9 cellular contexts compared by ENCODE assay signal in the genomic region with DNA sequence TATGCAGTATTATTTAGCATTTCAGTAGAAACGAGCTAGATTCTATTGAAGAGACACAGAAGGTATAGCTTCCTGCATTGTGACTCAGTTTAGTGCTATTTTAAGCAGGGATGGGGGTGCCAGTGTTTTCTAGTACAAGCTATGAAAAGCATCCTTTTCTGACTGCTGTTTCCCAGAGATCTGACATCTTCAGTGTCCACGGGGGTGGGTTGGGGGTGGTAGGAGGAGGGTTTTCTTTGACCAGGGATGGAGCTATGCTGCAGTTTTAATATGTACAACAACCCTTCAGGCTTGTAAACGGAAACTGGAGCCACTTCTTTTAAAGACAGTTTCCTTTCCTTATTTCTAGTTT. TPM values are rescaled to one million over a fixed set of nuclear protein-coding genes. Genes with fewer than 3 reads are reported as not detected.
A peak's percentile ranks its signal among the peaks of the same experiment; 100 is the strongest.
DNase-seq lines count a peak whose midpoint lies in the region; ATAC-seq and TF ChIP-seq lines count a peak whose summit lies in the region.
"Had no signal": no experiment of that assay in that cellular context is flagged by ENCODE, and none has a peak within 500 bp of the region (broad histone marks: within the 10 kb centered on the region; RNA-seq: fewer than 3 reads in every experiment).

No MANE protein-coding gene starts in this region.

- no peaks in the 10 kb centered on the region for H3K4me1 ChIP-seq in endodermal cell (ENCODE audit: control insufficient read depth, insufficient read depth, low read length)

- peak; percentile 55 for DNase-seq in AG08396 (ENCODE audit: low spot score)
- DNase-seq in KBM-7, result peak; percentile 57
- DNase-seq in endodermal cell, result no peak
- peak in 31 of 56 donors; percentile 4 to 52 (median 21) for DNase-seq in nucleus accumbens (lab: John Stamatoyannopoulos, UW)
- DNase-seq in GF-D8 (lab: John Stamatoyannopoulos, UW), result no peak
- no peak for DNase-seq in natural killer cell treated with Interleukin-12 subunit alpha and Interleukin-12 subunit beta and Interleukin-15 and Interleukin-18, amount 100 ng/mL, for 72 hours (ENCODE audit: low spot score)
- no peak for DNase-seq in type B pancreatic cell (ENCODE audit: extremely low spot score, unreplicated experiment)
- no peak for DNase-seq in T-cell

- TF ChIP-seq CTCF in endodermal cell (conservative IDR thresholded peaks at IDR 0.05) (no peak), type B pancreatic cell (conservative IDR thresholded peaks at IDR 0.05) (no peak)

- H3K27me3 ChIP-seq in endodermal cell (ENCODE audit: control insufficient read depth, insufficient read depth, low read length, poor library complexity, severe bottlenecking), result peaks cover 41% of the 10 kb centered on the region

- H3K4me3 Mint-ChIP-seq in endodermal cell (no peak overlapping the region), type B pancreatic cell (no peak overlapping the region), T-cell (no peak overlapping the region)
- no peak overlapping the region for H3K4me3 Mint-ChIP-seq in natural killer cell treated with Interleukin-12 subunit alpha and Interleukin-12 subunit beta and Interleukin-15 and Interleukin-18, amount 100 ng/mL, for 72 hours
- H3K4me3 Mint-ChIP-seq: nephron had no signal

- ATAC-seq in natural killer cell treated with Interleukin-12 subunit alpha and Interleukin-12 subunit beta and Interleukin-15 and Interleukin-18, amount 100 ng/mL, for 72 hours, result no peak
- no peak for ATAC-seq in T-cell (replicated peaks in 1 of 4)

- peak overlapping the region; percentile 95 for H3K4me3 ChIP-seq in endodermal cell (ENCODE audit: low read length)

- in situ Hi-C loops in KBM-7 (cut with MboI; ENCODE audit: low pct_unique_long_range_greater_than_20kb, low sequenced_read_pairs), result no loop called here

- H3K9me3 Mint-ChIP-seq in endodermal cell, result no peaks in the 10 kb centered on the region
- H3K9me3 Mint-ChIP-seq in natural killer cell treated with Interleukin-12 subunit alpha and Interleukin-12 subunit beta and Interleukin-15 and Interleukin-18, amount 100 ng/mL, for 72 hours, result no peaks in the 10 kb centered on the region
- no peaks in the 10 kb centered on the region for H3K9me3 Mint-ChIP-seq in type B pancreatic cell
- H3K9me3 Mint-ChIP-seq in T-cell, result no peaks in the 10 kb centered on the region
- H3K9me3 Mint-ChIP-seq: nephron had no signal

- no peaks in the 10 kb centered on the region for H3K9me3 ChIP-seq in endodermal cell (ENCODE audit: control insufficient read depth, low read length)

- POLR2A ChIA-PET in T-cell (lab: Charles Lee), result interaction anchor here in 1 of 2 donors (0.6 kb wide), 1 partner anchor 1180 kb away, joined by 3 read pairs; no protein-coding TSS in a partner anchor

- no peaks in the 10 kb centered on the region for H3K36me3 ChIP-seq in endodermal cell (ENCODE audit: control insufficient read depth, insufficient read depth, low read length)

- H3K36me3 Mint-ChIP-seq in endodermal cell (ENCODE audit: low read depth) (no peaks in the 10 kb centered on the region), type B pancreatic cell (no peaks in the 10 kb centered on the region), T-cell (no peaks in the 10 kb centered on the region)
- H3K36me3 Mint-ChIP-seq in natural killer cell treated with Interleukin-12 subunit alpha and Interleukin-12 subunit beta and Interleukin-15 and Interleukin-18, amount 100 ng/mL, for 72 hours, result no peaks in the 10 kb centered on the region

- CTCF ChIA-PET in T-cell (lab: Charles Lee), result interaction anchor here in 1 of 2 donors (0.7 kb wide), 1 partner anchor 199 kb away, joined by 4 read pairs; no protein-coding TSS in a partner anchor

- H3K27ac ChIP-seq in endodermal cell (ENCODE audit: low read depth, low read length), result no peak overlapping the region

- no peak overlapping the region for H3K27ac Mint-ChIP-seq in endodermal cell
- no peak overlapping the region for H3K27ac Mint-ChIP-seq in natural killer cell treated with Interleukin-12 subunit alpha and Interleukin-12 subunit beta and Interleukin-15 and Interleukin-18, amount 100 ng/mL, for 72 hours
- no peak overlapping the region for H3K27ac Mint-ChIP-seq in type B pancreatic cell
- no peak overlapping the region for H3K27ac Mint-ChIP-seq in T-cell
- H3K27ac Mint-ChIP-seq: nephron had no signal

- H3K9ac ChIP-seq in endodermal cell (ENCODE audit: extremely low read depth, low read length, poor library complexity, severe bottlenecking), result no peak overlapping the region

- peaks cover 6% of the 10 kb centered on the region for H3K4me1 Mint-ChIP-seq in endodermal cell
- H3K4me1 Mint-ChIP-seq in natural killer cell treated with Interleukin-12 subunit alpha and Interleukin-12 subunit beta and Interleukin-15 and Interleukin-18, amount 100 ng/mL, for 72 hours (ENCODE audit: low read depth in 2 of 2), result peaks cover 15 to 16% of the 10 kb centered on the region in 2 donors
- H3K4me1 Mint-ChIP-seq in type B pancreatic cell (ENCODE audit: unreplicated experiment), result peaks cover 7% of the 10 kb centered on the region
- H3K4me1 Mint-ChIP-seq in T-cell, result peaks cover 15 to 18% (median 17%) of the 10 kb centered on the region in 3 donors

- peaks cover 33% of the 10 kb centered on the region for H3K27me3 Mint-ChIP-seq in endodermal cell (ENCODE audit: insufficient read depth)
- peaks cover 5 to 16% of the 10 kb centered on the region in 2 donors for H3K27me3 Mint-ChIP-seq in natural killer cell treated with Interleukin-12 subunit alpha and Interleukin-12 subunit beta and Interleukin-15 and Interleukin-18, amount 100 ng/mL, for 72 hours
- H3K27me3 Mint-ChIP-seq in type B pancreatic cell, result peaks cover 33% of the 10 kb centered on the region
- H3K27me3 Mint-ChIP-seq in T-cell, result peaks cover 0 to 15% of the 10 kb centered on the region in 2 donors

- 0 to 16% methylated on average over 1 to 3 of the region's 3 CpGs for WGBS in endodermal cell (ENCODE audit: insufficient coverage in 1 of 2, insufficient read length in 1 of 2), 2 experiments

RNA-seq across cellular contexts. Expression of gene NEGR1, which starts 2.7 kb away (rescaled TPM):
- total RNA-seq in endodermal cell (1 to 10 TPM; 1.5 to 2.1 TPM), type B pancreatic cell (ENCODE audit: low replicate concordance) (22.4 and 22.5 TPM in 2 replicates), T-cell (under 1 TPM in 4 of 5 donors, not detected in 1; 0.05 to 0.26 (median 0.14) TPM)
- polyA plus RNA-seq in endodermal cell (2013, experiment 1 of 2), result 1.7 TPM
- 1.7 TPM for polyA plus RNA-seq in endodermal cell (2013, experiment 2 of 2)
- not detected for total RNA-seq in natural killer cell treated with Interleukin-12 subunit alpha and Interleukin-12 subunit beta and Interleukin-15 and Interleukin-18, amount 100 ng/mL, for 72 hours

Comparison
In these comparisons a context has a peak if more than half of its experiments do, and no peak if none do; other contexts are left out.
1. DNase-seq: peak in AG08396 (single experiment), KBM-7 (single experiment) and nucleus accumbens (31 of 56); none in endodermal cell (single experiment), GF-D8 (single experiment), natural killer cell treated with Interleukin-12 subunit alpha and Interleukin-12 subunit beta and Interleukin-15 and Interleukin-18, amount 100 ng/mL, for 72 hours (single experiment), type B pancreatic cell (single experiment) and T-cell (0 of 34).